ENCODE assay signal across 10 cellular contexts in the genomic region with DNA sequence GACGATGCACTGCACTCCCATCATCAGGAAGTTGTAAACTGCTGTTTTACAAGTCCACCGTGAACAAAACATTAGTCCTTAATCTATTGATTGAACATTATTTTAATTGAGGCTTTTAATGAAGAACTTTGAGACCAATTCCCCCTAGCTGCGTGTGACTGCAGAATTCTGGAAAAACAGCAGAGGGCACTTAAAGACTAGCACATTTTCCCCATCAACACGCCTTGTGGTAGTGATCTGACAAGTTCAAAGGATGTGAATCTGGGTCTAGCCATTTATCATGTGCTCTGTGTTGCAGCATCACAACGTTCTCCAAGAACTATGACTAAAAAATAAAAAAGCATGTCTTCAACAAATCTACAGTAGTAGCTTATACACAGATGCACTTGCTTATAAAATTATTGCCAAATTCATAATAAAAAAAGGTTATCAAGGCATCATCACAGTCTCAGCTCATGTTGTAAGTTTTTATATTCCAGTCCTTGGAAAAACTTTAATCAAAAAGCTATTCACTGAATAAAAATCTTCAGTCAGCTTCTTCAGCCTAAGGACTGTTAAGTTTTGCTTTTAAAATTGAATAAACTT. TPM values are rescaled to one million over a fixed set of nuclear protein-coding genes. Genes with fewer than 3 reads are reported as not detected.
DNase-seq lines count a peak whose midpoint lies in the region; ATAC-seq and TF ChIP-seq lines count a peak whose summit lies in the region.
"Had no signal": no experiment of that assay in that cellular context is flagged by ENCODE, and none has a peak within 500 bp of the region (broad histone marks: within the 10 kb centered on the region; RNA-seq: fewer than 3 reads in every experiment).

No MANE protein-coding gene starts in this region.

- H3K4me3 ChIP-seq in HAP-1 (no peak overlapping the region), left lung (no peak overlapping the region)

- peak; percentile 31 to 42 for TF ChIP-seq CTCF in left lung (IDR thresholded peaks at IDR 0.05)

- in situ Hi-C loops in Caki2 (cut with HindIII; ENCODE audit: low pct_unique_long_range_greater_than_20kb, low sequenced_read_pairs) (no loop called here), HAP-1 (cut with MboI; ENCODE audit: low sequenced_read_pairs) (loop anchor here (5.0 kb wide), 1 partner anchor 532 kb away; no protein-coding TSS in a partner anchor), T47D (cut with HindIII; ENCODE audit: low pct_unique_long_range_greater_than_20kb, low sequenced_read_pairs) (no loop called here)

- H3K27me3 ChIP-seq in HAP-1 (ENCODE audit: low read depth) (peaks cover 22% of the 10 kb centered on the region), left lung (peaks cover 9 to 30% of the 10 kb centered on the region in 2 donors)

- H3K36me3 ChIP-seq in HAP-1 (replicated peaks) = no peaks in the 10 kb centered on the region
- no peaks in the 10 kb centered on the region for H3K36me3 ChIP-seq in left lung

- ATAC-seq in left lung (peak; percentile 81), HG03025 (IDR thresholded peaks at IDR 0.05; ENCODE audit: low FRiP score, unreplicated experiment) (no peak), HG02678 (IDR thresholded peaks at IDR 0.05; ENCODE audit: unreplicated experiment) (no peak)

- DNase-seq in Caki2 (ENCODE audit: low read depth) = peak; percentile 20
- peak; percentile 27 to 32 for DNase-seq in HAP-1 (ENCODE audit: low spot score in 2 of 2)
- DNase-seq in NCI-H748 (lab: John Stamatoyannopoulos, UW; ENCODE audit: unreplicated experiment) = peak; percentile 78
- DNase-seq in T47D (ENCODE audit: low read depth in 1 of 2, low spot score in 1 of 2) = peak; percentile 6 to 65
- DNase-seq in left lung = no peak
- DNase-seq in GDM1 (lab: John Stamatoyannopoulos, UW) = no peak

- H3K9me3 ChIP-seq in HAP-1 (no peaks in the 10 kb centered on the region), left lung (no peaks in the 10 kb centered on the region)

- no peaks in the 10 kb centered on the region for H3K4me1 ChIP-seq in HAP-1
- no peaks in the 10 kb centered on the region for H3K4me1 ChIP-seq in left lung

- no peak overlapping the region for H3K27ac ChIP-seq in left lung

- intact Hi-C loops in left lung (cut with DNase I) = loop anchor here in 1 of 2 donors (5.0 kb wide), 1 partner anchor 532 kb away; no protein-coding TSS in a partner anchor

RNA-seq across cellular contexts. Expression of a gene that starts 35.8 kb away (rescaled TPM):
- not detected in 2 replicates for total RNA-seq in Caki2 (2014; rRNA removed; shearing (Covaris generic); ENCODE audit: low replicate concordance)
- total RNA-seq in left lung = not detected
- total RNA-seq: skeletal muscle tissue; T-helper 1 cell treated with Interleukin-12 subunit alpha and Interleukin-12 subunit beta and Interleukin-4 antibody, amounts not matched to agents 30 ng/mL and 1 ng/mL, for 36 hours had no signal

RNA-seq across cellular contexts. Expression of a gene that starts 39.5 kb away (rescaled TPM):
- total RNA-seq in Caki2 (2014; rRNA removed; shearing (Covaris generic); ENCODE audit: low replicate concordance) = 18.7 and 45.1 TPM in 2 replicates
- total RNA-seq in left lung = 10 to 100 TPM; 14.6 to 17.4 TPM

Comparison
In these comparisons a context has a peak if more than half of its experiments do, and no peak if none do; other contexts are left out.
1. DNase-seq: peak in Caki2 (single experiment), HAP-1 (2 of 2), NCI-H748 (single experiment) and T47D (2 of 2); none in left lung (0 of 2) and GDM1 (single experiment).